In the genomic region with DNA sequence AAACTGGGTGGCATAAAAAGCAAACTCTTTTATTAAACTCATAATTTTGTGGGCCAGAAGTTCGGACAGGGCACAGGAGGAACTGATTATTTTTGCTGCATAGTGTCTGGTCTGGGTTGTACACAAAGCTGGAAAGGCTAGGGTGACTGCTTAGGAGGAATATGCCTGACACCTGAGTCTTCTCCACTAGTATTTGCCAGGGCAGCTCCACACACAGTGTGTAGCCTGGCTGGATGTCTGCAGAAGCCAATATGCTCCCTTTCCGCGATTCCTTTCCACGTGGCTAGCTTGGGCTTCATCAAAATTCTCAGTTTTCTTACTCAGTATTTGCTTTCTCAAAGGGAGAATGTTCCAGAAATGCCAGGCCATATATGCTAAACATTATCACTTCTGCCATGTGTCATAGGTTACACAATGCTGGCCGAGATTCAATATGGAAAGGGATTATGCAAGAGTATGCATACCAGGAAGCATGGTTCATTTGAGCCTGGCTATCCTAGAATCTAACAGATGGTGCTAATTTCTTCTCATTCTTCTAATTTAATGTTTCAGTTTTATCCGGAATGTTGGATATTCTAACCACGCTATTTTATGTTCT, we compare ENCODE assay signal across 14 cellular contexts.
DNase-seq lines count a peak whose midpoint lies in the region; ATAC-seq, FAIRE-seq and TF ChIP-seq lines count a peak whose summit lies in the region.
"Had no signal": no experiment of that assay in that cellular context is flagged by ENCODE, and none has a peak within 500 bp of the region (broad histone marks: within the 10 kb centered on the region; RNA-seq: fewer than 3 reads in every experiment).

No MANE protein-coding gene starts in this region.

- intact Hi-C loops in HepG2 (cut with micrococcal nuclease; ENCODE audit: unreplicated experiment), result no loop called here

- DNase-seq in DMS53 (lab: John Stamatoyannopoulos, UW) (peak; percentile 67), NCI-H1694 treated with DMSO at 0.1 percent for 48 hours (lab: John Stamatoyannopoulos, UW) (peak; percentile 52), cerebellar cortex (ENCODE audit: low spot score) (peak; percentile 94), HepG2 (ENCODE audit: low spot score) (peak; percentile 17), NOMO-1 treated with dmso at 0.1 percent for 144 hours (lab: John Stamatoyannopoulos, UW; ENCODE audit: unreplicated experiment) (no peak), NCI-H526 (lab: John Stamatoyannopoulos, UW) (no peak), RCC 7860 (ENCODE audit: low spot score) (no peak), Ammon's horn (ENCODE audit: low spot score) (no peak)
- DNase-seq: Kasumi-1; left cardiac atrium; posterior cingulate gyrus; stimulated activated CD4-positive, alpha-beta T cell treated with anti-CD3 and anti-CD28 coated beads, Interleukin-4, amount 100 ng/mL, for 4 hours; T1000 had no signal

- H4K20me1 ChIP-seq in HepG2 (ENCODE audit: insufficient read depth, low read length), result no peaks in the 10 kb centered on the region

- no peaks in the 10 kb centered on the region for H3K79me2 ChIP-seq in HepG2 (ENCODE audit: insufficient read depth, low read length)

- TF ChIP-seq RAD21 in HepG2 (CRISPR knock-in tag; IDR thresholded peaks at IDR 0.05), result no peak

- in situ Hi-C loops in HepG2 (cut with HindIII; ENCODE audit: extremely low pct_ligation_motif_present, low pct_unique_long_range_greater_than_20kb), result no loop called here

- WGBS in HepG2 (ENCODE audit: low lambda C conversion rate), result 41% methylated on average over 7 of the region's 7 CpGs

- H3K4me1 ChIP-seq in HepG2 (ENCODE audit: insufficient read depth, low read length), result no peaks in the 10 kb centered on the region

- no peaks in the 10 kb centered on the region for H3K9me3 ChIP-seq in HepG2 (ENCODE audit: low read length)

- no peak overlapping the region for H3K27ac ChIP-seq in HepG2 (ENCODE audit: extremely low read length, insufficient read depth, low read length)

- no peak for TF ChIP-seq POLR2A in HepG2 (IDR thresholded peaks at IDR 0.05; ENCODE audit: insufficient read depth in 1 of 2, low read depth in 2 of 2, low read length in 2 of 2)

- TF ChIP-seq CTCF in HepG2 (CRISPR knock-in tag; IDR thresholded peaks at IDR 0.05), result no peak

- H3K36me3 ChIP-seq in HepG2 (replicated peaks in 1 of 2; ENCODE audit: control insufficient read depth in 1 of 2, insufficient read depth in 2 of 2, low read length in 2 of 2), result no peaks in the 10 kb centered on the region

- no TSS peak for BruUV-seq in HepG2 (replicated peaks; lab: Mats Ljungman, UMichigan)

- POLR2A ChIA-PET in HepG2 (lab: Yijun Ruan, JAX), result no interaction called here

- H3K4me3 ChIP-seq in HepG2 (replicated peaks in 1 of 3; ENCODE audit: insufficient read depth in 1 of 3, low read depth in 2 of 3, low read length in 3 of 3), result no peak overlapping the region

- no peak for TF ChIP-seq EP300 in HepG2 (IDR thresholded peaks at IDR 0.05; ENCODE audit: low read depth in 2 of 2, low read length in 2 of 2)
- no peak for TF ChIP-seq EP300 in HepG2 (CRISPR knock-in tag; IDR thresholded peaks at IDR 0.05; ENCODE audit: borderline replicate concordance)

- no peak overlapping the region for H3K4me2 ChIP-seq in HepG2 (ENCODE audit: low read depth, low read length)

- CTCF ChIA-PET in HepG2 (lab: Yijun Ruan, JAX; ENCODE audit: low intra/inter-chr PET ratio, low total read pairs), result no interaction called here

- ATAC-seq in HepG2, result no peak; the same call in 2 of the 3 replicates

- H2AFZ ChIP-seq in HepG2 (ENCODE audit: low read length), result no peak overlapping the region

- H3K27me3 ChIP-seq in HepG2 (ENCODE audit: control insufficient read depth in 1 of 2, insufficient read depth in 2 of 2, low read length in 2 of 2), result no peaks in the 10 kb centered on the region

- H3K9ac ChIP-seq in HepG2 (ENCODE audit: insufficient read depth, low read depth, low read length), result no peak overlapping the region

- FAIRE-seq in HepG2 (lab: Jason Lieb, UNC) (no peak), RCC 7860 (lab: Jason Lieb, UNC) (no peak)
- FAIRE-seq: endometrium had no signal

TF ChIP-seq in HepG2, 621 proteins besides CTCF, POLR2A, EP300 and RAD21:
- TF ChIP-seq ZNF644 (CRISPR knock-in tag; IDR thresholded peaks at IDR 0.05; ENCODE audit: low read depth), result peak; percentile 47; the same call in 1 of the 2 replicates
- TF ChIP-seq CEBPG (CRISPR knock-in tag; IDR thresholded peaks at IDR 0.05), result peak; percentile 75
- TF ChIP-seq ELF3 (CRISPR knock-in tag; IDR thresholded peaks at IDR 0.05), result peak; percentile 41; the same call in 1 of the 2 replicates
- TF ChIP-seq, protein P1, sequence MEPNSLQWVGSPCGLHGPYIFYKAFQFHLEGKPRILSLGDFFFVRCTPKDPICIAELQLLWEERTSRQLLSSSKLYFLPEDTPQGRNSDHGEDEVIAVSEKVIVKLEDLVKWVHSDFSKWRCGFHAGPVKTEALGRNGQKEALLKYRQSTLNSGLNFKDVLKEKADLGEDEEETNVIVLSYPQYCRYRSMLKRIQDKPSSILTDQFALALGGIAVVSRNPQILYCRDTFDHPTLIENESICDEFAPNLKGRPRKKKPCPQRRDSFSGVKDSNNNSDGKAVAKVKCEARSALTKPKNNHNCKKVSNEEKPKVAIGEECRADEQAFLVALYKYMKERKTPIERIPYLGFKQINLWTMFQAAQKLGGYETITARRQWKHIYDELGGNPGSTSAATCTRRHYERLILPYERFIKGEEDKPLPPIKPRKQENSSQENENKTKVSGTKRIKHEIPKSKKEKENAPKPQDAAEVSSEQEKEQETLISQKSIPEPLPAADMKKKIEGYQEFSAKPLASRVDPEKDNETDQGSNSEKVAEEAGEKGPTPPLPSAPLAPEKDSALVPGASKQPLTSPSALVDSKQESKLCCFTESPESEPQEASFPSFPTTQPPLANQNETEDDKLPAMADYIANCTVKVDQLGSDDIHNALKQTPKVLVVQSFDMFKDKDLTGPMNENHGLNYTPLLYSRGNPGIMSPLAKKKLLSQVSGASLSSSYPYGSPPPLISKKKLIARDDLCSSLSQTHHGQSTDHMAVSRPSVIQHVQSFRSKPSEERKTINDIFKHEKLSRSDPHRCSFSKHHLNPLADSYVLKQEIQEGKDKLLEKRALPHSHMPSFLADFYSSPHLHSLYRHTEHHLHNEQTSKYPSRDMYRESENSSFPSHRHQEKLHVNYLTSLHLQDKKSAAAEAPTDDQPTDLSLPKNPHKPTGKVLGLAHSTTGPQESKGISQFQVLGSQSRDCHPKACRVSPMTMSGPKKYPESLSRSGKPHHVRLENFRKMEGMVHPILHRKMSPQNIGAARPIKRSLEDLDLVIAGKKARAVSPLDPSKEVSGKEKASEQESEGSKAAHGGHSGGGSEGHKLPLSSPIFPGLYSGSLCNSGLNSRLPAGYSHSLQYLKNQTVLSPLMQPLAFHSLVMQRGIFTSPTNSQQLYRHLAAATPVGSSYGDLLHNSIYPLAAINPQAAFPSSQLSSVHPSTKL (CRISPR knock-in tag; IDR thresholded peaks at IDR 0.05), result 0 out of 2 replicates have a peak, but pooled peaks have one; percentile 26
- peak; percentile 86 for TF ChIP-seq CEBPB (IDR thresholded peaks at IDR 0.05; ENCODE audit: borderline replicate concordance, low read depth, low read length)
- TF ChIP-seq FOSL2 (CRISPR knock-in tag; IDR thresholded peaks at IDR 0.05), result peak; percentile 41; the same call in 1 of the 2 replicates
- TF ChIP-seq ETS1 (CRISPR knock-in tag; IDR thresholded peaks at IDR 0.05), result no peak
- TF ChIP-seq, protein P2, sequence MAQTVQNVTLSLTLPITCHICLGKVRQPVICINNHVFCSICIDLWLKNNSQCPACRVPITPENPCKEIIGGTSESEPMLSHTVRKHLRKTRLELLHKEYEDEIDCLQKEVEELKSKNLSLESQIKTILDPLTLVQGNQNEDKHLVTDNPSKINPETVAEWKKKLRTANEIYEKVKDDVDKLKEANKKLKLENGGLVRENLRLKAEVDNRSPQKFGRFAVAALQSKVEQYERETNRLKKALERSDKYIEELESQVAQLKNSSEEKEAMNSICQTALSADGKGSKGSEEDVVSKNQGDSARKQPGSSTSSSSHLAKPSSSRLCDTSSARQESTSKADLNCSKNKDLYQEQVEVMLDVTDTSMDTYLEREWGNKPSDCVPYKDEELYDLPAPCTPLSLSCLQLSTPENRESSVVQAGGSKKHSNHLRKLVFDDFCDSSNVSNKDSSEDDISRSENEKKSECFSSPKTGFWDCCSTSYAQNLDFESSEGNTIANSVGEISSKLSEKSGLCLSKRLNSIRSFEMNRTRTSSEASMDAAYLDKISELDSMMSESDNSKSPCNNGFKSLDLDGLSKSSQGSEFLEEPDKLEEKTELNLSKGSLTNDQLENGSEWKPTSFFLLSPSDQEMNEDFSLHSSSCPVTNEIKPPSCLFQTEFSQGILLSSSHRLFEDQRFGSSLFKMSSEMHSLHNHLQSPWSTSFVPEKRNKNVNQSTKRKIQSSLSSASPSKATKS (CRISPR knock-in tag; IDR thresholded peaks at IDR 0.05), result no peak
- TF ChIP-seq TEAD3 (CRISPR knock-in tag; optimal IDR thresholded peaks at IDR 0.05; ENCODE audit: borderline replicate concordance), result peak; percentile 46

Comparison
In these comparisons a context has a peak if more than half of its experiments do, and no peak if none do; other contexts are left out.
1. DNase-seq: peak in DMS53 (single experiment), NCI-H1694 treated with DMSO at 0.1 percent for 48 hours (single experiment), cerebellar cortex (single experiment) and HepG2 (single experiment); none in NOMO-1 treated with dmso at 0.1 percent for 144 hours (single experiment), NCI-H526 (0 of 2), RCC 7860 (single experiment) and Ammon's horn (single experiment).